ENCODE assay signal across 8 cellular contexts in genomic region chr5:78294250-78295034, GRCh38. TPM values are rescaled to one million over a fixed set of nuclear protein-coding genes. Genes with fewer than 3 reads are reported as not detected.
DNase-seq lines count a peak whose midpoint lies in the region; ATAC-seq and TF ChIP-seq lines count a peak whose summit lies in the region.

TSS of gene AP3B1 (minus strand) at chr5:78294698. CDS start at chr5:78294579, 119 bp downstream.

- H3K4me3 ChIP-seq in WERI-Rb-1 (ENCODE audit: low read depth, low read length) (peak within 1 kb of the TSS; percentile 96), mammary epithelial cell (replicated peaks in 1 of 3; ENCODE audit: insufficient read depth in 1 of 3, low read depth in 2 of 3, low read length in 3 of 3) (peak within 1 kb of the TSS; percentile 90 to 99 (median 91)), iPS-18c (ENCODE audit: insufficient read depth, low read depth, low read length) (peak within 1 kb of the TSS; percentile 96), skeletal muscle tissue (ENCODE audit: low read length in 3 of 3) (peak within 1 kb of the TSS; percentile 93 to 96 (median 94))

- H3K9me3 ChIP-seq in WERI-Rb-1 (ENCODE audit: severe bottlenecking) (no peaks in the 10 kb centered on the region), mammary epithelial cell (replicated peaks; ENCODE audit: insufficient read depth, low read length) (no peaks in the 10 kb centered on the region), iPS-18c (ENCODE audit: control insufficient read depth, insufficient read depth, low read length) (peaks cover 2% of the 10 kb centered on the region), skeletal muscle tissue (ENCODE audit: control insufficient read depth in 3 of 3, low read length in 3 of 3) (no peaks in the 10 kb centered on the region)

- no peak for TF ChIP-seq CTCF in WERI-Rb-1 (IDR thresholded peaks at IDR 0.05; ENCODE audit: low read depth, low read length)
- no peak for TF ChIP-seq CTCF in mammary epithelial cell (conservative IDR thresholded peaks at IDR 0.05 in 1 of 2, IDR thresholded peaks at IDR 0.05 in 1 of 2; ENCODE audit: extremely low read depth in 1 of 2, insufficient read depth in 1 of 2, low read depth in 1 of 2, low read length in 2 of 2)

- H3K4me1 ChIP-seq in mammary epithelial cell (ENCODE audit: insufficient read depth, low read length): peaks cover 4% of the 10 kb centered on the region
- H3K4me1 ChIP-seq in skeletal muscle tissue (ENCODE audit: control insufficient read depth in 3 of 3, insufficient read depth in 3 of 3, low read length in 3 of 3): peaks cover 9 to 15% (median 11%) of the 10 kb centered on the region in 3 donors

- intact Hi-C loops in mammary epithelial cell (cut with micrococcal nuclease): loop anchor here (1.0 to 5.0 kb wide), 4 partner anchors 26 to 428 kb away; partner anchors contain the start of gene SCAMP1

- dilution Hi-C loops in mammary epithelial cell (cut with HindIII; ENCODE audit: low sequenced_read_pairs): no loop called here

- in situ Hi-C loops in ACHN (cut with HindIII; ENCODE audit: low pct_ligation_motif_present, low pct_unique_long_range_greater_than_20kb, low sequenced_read_pairs): no loop called here
- in situ Hi-C loops in mammary epithelial cell (cut with MboI; ENCODE audit: low sequenced_read_pairs in 2 of 2): loop anchor here in 1 of 2 donors (10.0 kb wide), 1 partner anchor 70 kb away; the partner anchor contains the start of gene SCAMP1

- ATAC-seq in GM18873 (IDR thresholded peaks at IDR 0.05; ENCODE audit: low FRiP score, unreplicated experiment) (peak; percentile 82), HG03139 (IDR thresholded peaks at IDR 0.05; ENCODE audit: unreplicated experiment) (peak; percentile 82)

- H3K4me2 ChIP-seq in mammary epithelial cell (ENCODE audit: insufficient read depth, low read depth, low read length): peak within 1 kb of the TSS; percentile 93

- DNase-seq in ACHN (peak; percentile 98), NCI-H2227 (lab: John Stamatoyannopoulos, UW; ENCODE audit: unreplicated experiment) (peak; percentile 97), WERI-Rb-1 (peak; percentile 98), mammary epithelial cell (peak; percentile 99)

- CTCF ChIA-PET in mammary epithelial cell (lab: Charles Lee; ENCODE audit: low non-redundant PET): interaction anchor here (0.7 kb wide), 1 partner anchor 401 kb away, joined by 3 read pairs; no protein-coding TSS in a partner anchor

- H3K27me3 ChIP-seq in WERI-Rb-1 (ENCODE audit: insufficient read depth, low read depth, severe bottlenecking) (no peaks in the 10 kb centered on the region), mammary epithelial cell (ENCODE audit: insufficient read depth, low read length) (no peaks in the 10 kb centered on the region), skeletal muscle tissue (ENCODE audit: control insufficient read depth in 3 of 3, insufficient read depth in 3 of 3, low read length in 3 of 3) (peaks cover 0 to 3% (median 0%) of the 10 kb centered on the region in 3 donors)

- BruUV-seq in mammary epithelial cell (replicated peaks; lab: Mats Ljungman, UMichigan): no TSS peak

- H3K9ac ChIP-seq in mammary epithelial cell (ENCODE audit: insufficient read depth, low read length): peak within 1 kb of the TSS; percentile 93
- peak within 1 kb of the TSS; percentile 96 to 97 (median 96) for H3K9ac ChIP-seq in skeletal muscle tissue (ENCODE audit: low read depth in 1 of 3, low read length in 3 of 3)

- H3K27ac ChIP-seq in WERI-Rb-1: peak within 1 kb of the TSS; percentile 78
- peak within 1 kb of the TSS; percentile 82 for H3K27ac ChIP-seq in mammary epithelial cell (ENCODE audit: insufficient read depth, low read depth, low read length)
- peak within 1 kb of the TSS; percentile 89 for H3K27ac ChIP-seq in skeletal muscle tissue (ENCODE audit: low read depth, low read length)

- 3% methylated on average over 21 of the region's 53 CpGs for WGBS in mammary epithelial cell (ENCODE audit: low coverage, missing lambda C conversion rate)

- H3K36me3 ChIP-seq in WERI-Rb-1 (peaks cover 3% of the 10 kb centered on the region; the same call in 1 of the 2 replicates), mammary epithelial cell (ENCODE audit: insufficient read depth, low read length) (no peaks in the 10 kb centered on the region), skeletal muscle tissue (ENCODE audit: control insufficient read depth in 3 of 3, insufficient read depth in 3 of 3, low read length in 3 of 3) (no peaks in the 10 kb centered on the region)

- no peaks in the 10 kb centered on the region for H4K20me1 ChIP-seq in mammary epithelial cell (ENCODE audit: insufficient read depth, low read length)

- H3K79me2 ChIP-seq in mammary epithelial cell (ENCODE audit: insufficient read depth, low read length): peaks cover 47% of the 10 kb centered on the region

- H2AFZ ChIP-seq in mammary epithelial cell (ENCODE audit: low read depth, low read length): peak within 1 kb of the TSS; percentile 99

RNA-seq across cellular contexts. Expression of gene AP3B1, which starts in this region (rescaled TPM):
- 10 to 100 TPM; 53.2 to 55.0 TPM for total RNA-seq in mammary epithelial cell
- 34.8 TPM for polyA plus RNA-seq in mammary epithelial cell
- polyA minus RNA-seq in mammary epithelial cell: 65.0 TPM
- 62.1 TPM for total RNA-seq in skeletal muscle tissue

Comparison
In these comparisons a context has a peak if more than half of its experiments do, and no peak if none do; other contexts are left out.
1. Peak in every context shown above with its lines: DNase-seq, ATAC-seq, H3K4me3 ChIP-seq and H3K27ac ChIP-seq.